Comparison of ENCODE assay signal across 1 cellular context in the genomic region with DNA sequence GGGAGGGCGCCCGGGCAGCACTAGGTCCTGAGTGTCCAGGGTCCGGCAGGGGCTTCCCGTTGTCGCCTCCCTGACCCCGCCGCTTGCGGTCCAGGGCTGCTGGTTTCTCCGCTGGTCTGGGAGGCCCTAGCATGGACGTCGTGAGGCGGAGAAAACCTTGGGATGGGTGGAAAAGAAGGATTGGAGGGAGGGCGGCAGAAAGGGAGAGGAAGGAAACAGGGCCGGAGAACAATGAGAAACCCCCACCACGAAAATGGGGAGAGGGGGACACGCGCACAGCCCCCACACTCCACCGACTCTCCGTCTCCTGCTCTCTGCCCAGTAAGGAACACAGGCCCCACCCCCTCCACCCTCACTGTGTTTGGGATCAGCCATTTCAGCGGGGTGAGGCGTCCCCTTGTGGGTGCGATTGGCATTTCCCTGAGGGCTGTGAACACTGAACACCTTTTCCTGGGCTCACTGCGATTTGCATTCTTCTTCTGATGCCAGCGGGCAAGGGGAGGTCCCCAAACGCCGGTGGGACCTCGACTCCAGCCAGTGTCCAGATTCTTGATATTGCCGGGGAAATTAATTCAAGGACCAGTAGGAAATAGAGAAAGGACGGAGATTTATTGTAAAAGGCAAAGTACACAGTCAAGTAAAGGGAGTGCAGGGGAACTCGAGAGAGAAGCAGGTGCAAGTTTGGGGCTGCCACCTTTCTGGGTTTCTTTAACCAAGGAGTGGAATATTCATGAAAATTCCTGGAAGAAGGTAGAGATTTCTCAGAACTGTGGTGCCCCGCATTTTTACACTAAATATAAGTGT.
TF ChIP-seq lines count a peak whose summit lies in the region.

No MANE protein-coding gene starts in this region.

TF ChIP-seq in WTC11, 78 proteins besides CTCF, POLR2A, EP300 and RAD21:
- TF ChIP-seq ZNF532 (CRISPR knock-in tag; IDR thresholded peaks at IDR 0.05; ENCODE audit: borderline replicate concordance) (no peak), ATF6 (CRISPR knock-in tag; IDR thresholded peaks at IDR 0.05) (no peak), PRRX2 (CRISPR knock-in tag; IDR thresholded peaks at IDR 0.05) (no peak), E2F5 (CRISPR knock-in tag; IDR thresholded peaks at IDR 0.05) (no peak), ZNF232 (CRISPR knock-in tag; IDR thresholded peaks at IDR 0.05) (no peak), ZNF138 (CRISPR knock-in tag; conservative IDR thresholded peaks at IDR 0.05) (no peak), ZNF423 (CRISPR knock-in tag; IDR thresholded peaks at IDR 0.05) (no peak), RORB (CRISPR knock-in tag; IDR thresholded peaks at IDR 0.05) (no peak), NR3C1 (CRISPR knock-in tag; conservative IDR thresholded peaks at IDR 0.05; ENCODE audit: low read depth) (no peak), TCF7 (CRISPR knock-in tag; IDR thresholded peaks at IDR 0.05; ENCODE audit: low read depth) (no peak), FOXP1 (CRISPR knock-in tag; IDR thresholded peaks at IDR 0.05; ENCODE audit: borderline replicate concordance) (no peak), TP53 (CRISPR knock-in tag; IDR thresholded peaks at IDR 0.05) (no peak), NFYB (CRISPR knock-in tag; conservative IDR thresholded peaks at IDR 0.05; ENCODE audit: low read depth) (no peak)
- TF ChIP-seq, protein P1, sequence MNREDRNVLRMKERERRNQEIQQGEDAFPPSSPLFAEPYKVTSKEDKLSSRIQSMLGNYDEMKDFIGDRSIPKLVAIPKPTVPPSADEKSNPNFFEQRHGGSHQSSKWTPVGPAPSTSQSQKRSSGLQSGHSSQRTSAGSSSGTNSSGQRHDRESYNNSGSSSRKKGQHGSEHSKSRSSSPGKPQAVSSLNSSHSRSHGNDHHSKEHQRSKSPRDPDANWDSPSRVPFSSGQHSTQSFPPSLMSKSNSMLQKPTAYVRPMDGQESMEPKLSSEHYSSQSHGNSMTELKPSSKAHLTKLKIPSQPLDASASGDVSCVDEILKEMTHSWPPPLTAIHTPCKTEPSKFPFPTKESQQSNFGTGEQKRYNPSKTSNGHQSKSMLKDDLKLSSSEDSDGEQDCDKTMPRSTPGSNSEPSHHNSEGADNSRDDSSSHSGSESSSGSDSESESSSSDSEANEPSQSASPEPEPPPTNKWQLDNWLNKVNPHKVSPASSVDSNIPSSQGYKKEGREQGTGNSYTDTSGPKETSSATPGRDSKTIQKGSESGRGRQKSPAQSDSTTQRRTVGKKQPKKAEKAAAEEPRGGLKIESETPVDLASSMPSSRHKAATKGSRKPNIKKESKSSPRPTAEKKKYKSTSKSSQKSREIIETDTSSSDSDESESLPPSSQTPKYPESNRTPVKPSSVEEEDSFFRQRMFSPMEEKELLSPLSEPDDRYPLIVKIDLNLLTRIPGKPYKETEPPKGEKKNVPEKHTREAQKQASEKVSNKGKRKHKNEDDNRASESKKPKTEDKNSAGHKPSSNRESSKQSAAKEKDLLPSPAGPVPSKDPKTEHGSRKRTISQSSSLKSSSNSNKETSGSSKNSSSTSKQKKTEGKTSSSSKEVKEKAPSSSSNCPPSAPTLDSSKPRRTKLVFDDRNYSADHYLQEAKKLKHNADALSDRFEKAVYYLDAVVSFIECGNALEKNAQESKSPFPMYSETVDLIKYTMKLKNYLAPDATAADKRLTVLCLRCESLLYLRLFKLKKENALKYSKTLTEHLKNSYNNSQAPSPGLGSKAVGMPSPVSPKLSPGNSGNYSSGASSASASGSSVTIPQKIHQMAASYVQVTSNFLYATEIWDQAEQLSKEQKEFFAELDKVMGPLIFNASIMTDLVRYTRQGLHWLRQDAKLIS (CRISPR knock-in tag; IDR thresholded peaks at IDR 0.05; ENCODE audit: borderline replicate concordance), result no peak
TF ChIP-seq in WTC11: peak in this region for 0.
